In the genomic region with DNA sequence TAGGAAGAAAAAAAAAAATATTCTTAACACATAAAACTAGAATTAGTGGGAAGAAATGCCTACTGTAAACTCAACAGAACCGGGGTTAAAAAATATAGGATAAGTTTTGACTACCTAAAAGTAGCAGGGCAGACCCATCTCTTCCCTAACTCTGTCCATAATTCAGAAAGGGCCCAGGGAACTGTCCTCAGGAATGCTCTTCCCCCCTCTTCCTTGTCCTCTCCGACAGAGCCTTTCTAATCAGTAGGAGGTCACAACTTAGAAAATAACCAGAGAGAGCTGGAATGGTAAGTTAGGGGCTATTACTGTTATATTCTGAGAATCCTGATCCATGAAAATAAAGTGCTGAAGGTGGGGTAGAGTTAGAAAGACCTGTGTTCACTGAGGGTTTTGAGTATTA, we compare ENCODE assay signal across 1 cellular context.
TF ChIP-seq lines count a peak whose summit lies in the region.

No MANE protein-coding gene starts in this region.

TF ChIP-seq in WTC11, 78 proteins besides CTCF, POLR2A, EP300 and RAD21 (continued from another document):
- TF ChIP-seq, protein P1, sequence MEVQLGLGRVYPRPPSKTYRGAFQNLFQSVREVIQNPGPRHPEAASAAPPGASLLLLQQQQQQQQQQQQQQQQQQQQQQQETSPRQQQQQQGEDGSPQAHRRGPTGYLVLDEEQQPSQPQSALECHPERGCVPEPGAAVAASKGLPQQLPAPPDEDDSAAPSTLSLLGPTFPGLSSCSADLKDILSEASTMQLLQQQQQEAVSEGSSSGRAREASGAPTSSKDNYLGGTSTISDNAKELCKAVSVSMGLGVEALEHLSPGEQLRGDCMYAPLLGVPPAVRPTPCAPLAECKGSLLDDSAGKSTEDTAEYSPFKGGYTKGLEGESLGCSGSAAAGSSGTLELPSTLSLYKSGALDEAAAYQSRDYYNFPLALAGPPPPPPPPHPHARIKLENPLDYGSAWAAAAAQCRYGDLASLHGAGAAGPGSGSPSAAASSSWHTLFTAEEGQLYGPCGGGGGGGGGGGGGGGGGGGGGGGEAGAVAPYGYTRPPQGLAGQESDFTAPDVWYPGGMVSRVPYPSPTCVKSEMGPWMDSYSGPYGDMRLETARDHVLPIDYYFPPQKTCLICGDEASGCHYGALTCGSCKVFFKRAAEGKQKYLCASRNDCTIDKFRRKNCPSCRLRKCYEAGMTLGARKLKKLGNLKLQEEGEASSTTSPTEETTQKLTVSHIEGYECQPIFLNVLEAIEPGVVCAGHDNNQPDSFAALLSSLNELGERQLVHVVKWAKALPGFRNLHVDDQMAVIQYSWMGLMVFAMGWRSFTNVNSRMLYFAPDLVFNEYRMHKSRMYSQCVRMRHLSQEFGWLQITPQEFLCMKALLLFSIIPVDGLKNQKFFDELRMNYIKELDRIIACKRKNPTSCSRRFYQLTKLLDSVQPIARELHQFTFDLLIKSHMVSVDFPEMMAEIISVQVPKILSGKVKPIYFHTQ (CRISPR knock-in tag; IDR thresholded peaks at IDR 0.05): no peak
- TF ChIP-seq, protein P2, sequence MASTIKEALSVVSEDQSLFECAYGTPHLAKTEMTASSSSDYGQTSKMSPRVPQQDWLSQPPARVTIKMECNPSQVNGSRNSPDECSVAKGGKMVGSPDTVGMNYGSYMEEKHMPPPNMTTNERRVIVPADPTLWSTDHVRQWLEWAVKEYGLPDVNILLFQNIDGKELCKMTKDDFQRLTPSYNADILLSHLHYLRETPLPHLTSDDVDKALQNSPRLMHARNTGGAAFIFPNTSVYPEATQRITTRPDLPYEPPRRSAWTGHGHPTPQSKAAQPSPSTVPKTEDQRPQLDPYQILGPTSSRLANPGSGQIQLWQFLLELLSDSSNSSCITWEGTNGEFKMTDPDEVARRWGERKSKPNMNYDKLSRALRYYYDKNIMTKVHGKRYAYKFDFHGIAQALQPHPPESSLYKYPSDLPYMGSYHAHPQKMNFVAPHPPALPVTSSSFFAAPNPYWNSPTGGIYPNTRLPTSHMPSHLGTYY (CRISPR knock-in tag; IDR thresholded peaks at IDR 0.05): no peak
- no peak for TF ChIP-seq NFE2L1 (CRISPR knock-in tag; IDR thresholded peaks at IDR 0.05)
TF ChIP-seq in WTC11: peak in this region for 0.
